In the genomic region with DNA sequence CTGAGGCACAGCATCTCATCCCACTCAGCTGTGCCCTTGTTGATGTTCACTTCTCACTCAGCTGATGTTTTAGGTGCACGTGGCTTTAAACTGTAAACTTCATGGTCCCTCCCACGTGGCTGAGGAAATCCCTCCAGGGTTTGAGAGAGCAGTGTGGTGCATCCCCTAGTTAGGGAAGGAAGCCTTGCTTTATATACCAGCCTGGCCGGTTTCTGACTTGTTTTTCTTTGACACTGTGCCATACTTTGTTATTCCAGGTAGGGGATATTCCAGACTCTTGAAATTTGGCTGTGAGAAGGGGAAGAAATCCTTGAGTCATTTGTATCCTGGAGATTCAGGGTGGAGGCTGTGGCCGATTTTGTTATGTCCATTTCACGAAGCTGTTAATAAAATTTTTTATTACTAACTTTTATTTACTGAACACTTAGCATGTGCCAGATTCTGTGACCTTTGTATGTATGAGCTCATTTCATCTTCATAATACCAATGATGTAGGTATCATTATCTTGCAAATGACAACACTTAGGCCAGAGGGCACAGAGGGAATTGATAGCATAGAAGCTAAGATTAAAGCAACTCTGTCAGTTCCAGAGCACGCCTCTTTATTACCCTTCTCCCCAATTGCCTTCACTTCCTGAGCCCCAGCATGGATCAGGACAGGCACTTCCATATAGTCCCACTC, we compare ENCODE assay signal across 14 cellular contexts.
DNase-seq lines count a peak whose midpoint lies in the region; ATAC-seq and TF ChIP-seq lines count a peak whose summit lies in the region.
"Had no signal": no experiment of that assay in that cellular context is flagged by ENCODE, and none has a peak within 500 bp of the region (broad histone marks: within the 10 kb centered on the region; RNA-seq: fewer than 3 reads in every experiment).

No MANE protein-coding gene starts in this region.

- WGBS in lung, 2 donors: 43 to 46% methylated on average over 6 of the region's 6 CpGs

- intact Hi-C loops in breast epithelium (cut with DNase I; ENCODE audit: low total_unique reads): no loop called here

- DNase-seq in GM12865 (ENCODE audit: low read depth): peak; percentile 5
- DNase-seq in breast epithelium (ENCODE audit: low spot score in 2 of 2): peak; percentile 73 to 74
- peak; percentile 30 for DNase-seq in lung (ENCODE audit: low spot score)
- no peak for DNase-seq in MV-4-11 (lab: John Stamatoyannopoulos, UW)
- DNase-seq in HCEC 1CT: no peak
- no peak for DNase-seq in activated effector memory CD4-positive, alpha-beta T cell treated with Interleukin-2 at 50 U/mL for 16 hours
- DNase-seq in iPS-NIHi7 (ENCODE audit: extremely low spot score): no peak
- DNase-seq: activated CD4-positive, alpha-beta memory T cell treated with anti-CD3 and anti-CD28 coated beads, Interleukin-2, amount 10 ng/mL, durations not matched to agents 7 days and 5 days; anterior cingulate cortex; HFFc6; NCI-H510A had no signal

- peak overlapping the region; percentile 46 to 48 for H3K27ac ChIP-seq in breast epithelium
- no peak overlapping the region for H3K27ac ChIP-seq in lung (ENCODE audit: low read depth in 1 of 2, low read length in 1 of 2)
- H3K27ac ChIP-seq: thoracic aorta had no signal

- TF ChIP-seq CTCF in GM12865 (IDR thresholded peaks at IDR 0.05; ENCODE audit: insufficient read depth, low read depth, low read length, missing control alignments) (no peak), breast epithelium (IDR thresholded peaks at IDR 0.05) (no peak), lung (IDR thresholded peaks at IDR 0.05; ENCODE audit: control extremely low read depth, extremely low read depth) (no peak)

- peak; percentile 38 for ATAC-seq in HG03432 (IDR thresholded peaks at IDR 0.05; ENCODE audit: unreplicated experiment)
- no peak for ATAC-seq in lung (ENCODE audit: insufficient read depth, low FRiP score)
- ATAC-seq: Right ventricle myocardium inferior had no signal

- no peaks in the 10 kb centered on the region for H3K9me3 ChIP-seq in breast epithelium
- peaks cover 0 to 4% of the 10 kb centered on the region in 2 donors for H3K9me3 ChIP-seq in lung (ENCODE audit: control insufficient read depth in 2 of 2, insufficient read depth in 1 of 2, low read length in 1 of 2)
- H3K9me3 ChIP-seq: thoracic aorta had no signal

- no peak for TF ChIP-seq POLR2A in breast epithelium (IDR thresholded peaks at IDR 0.05)

- H3K4me3 ChIP-seq in GM12865 (ENCODE audit: low read depth, low read length) (no peak overlapping the region), breast epithelium (no peak overlapping the region), lung (no peak overlapping the region)
- H3K4me3 ChIP-seq: thoracic aorta had no signal

- H3K4me1 ChIP-seq in breast epithelium (peaks cover 0 to 7% of the 10 kb centered on the region in 2 donors), lung (ENCODE audit: control insufficient read depth in 2 of 2, insufficient read depth in 2 of 2, low read length in 2 of 2) (peaks cover 0 to 5% of the 10 kb centered on the region in 2 donors)

- no peaks in the 10 kb centered on the region for H3K36me3 ChIP-seq in breast epithelium
- H3K36me3 ChIP-seq in lung (ENCODE audit: control insufficient read depth in 2 of 2, insufficient read depth in 2 of 2, low read length in 2 of 2): peaks cover 0 to 8% of the 10 kb centered on the region in 2 donors

- H3K27me3 ChIP-seq in breast epithelium (no peaks in the 10 kb centered on the region), lung (ENCODE audit: control insufficient read depth, insufficient read depth) (no peaks in the 10 kb centered on the region)

Comparison
In these comparisons a context has a peak if more than half of its experiments do, and no peak if none do; other contexts are left out.
1. DNase-seq: peak in GM12865 (single experiment), breast epithelium (2 of 2) and lung (single experiment); none in MV-4-11 (single experiment), HCEC 1CT (single experiment), activated effector memory CD4-positive, alpha-beta T cell treated with Interleukin-2 at 50 U/mL for 16 hours (single experiment) and iPS-NIHi7 (single experiment).
2. H3K27ac ChIP-seq: peak in breast epithelium (2 of 2); none in lung (0 of 2).